ENCODE assay signal across 8 cellular contexts in the genomic region with DNA sequence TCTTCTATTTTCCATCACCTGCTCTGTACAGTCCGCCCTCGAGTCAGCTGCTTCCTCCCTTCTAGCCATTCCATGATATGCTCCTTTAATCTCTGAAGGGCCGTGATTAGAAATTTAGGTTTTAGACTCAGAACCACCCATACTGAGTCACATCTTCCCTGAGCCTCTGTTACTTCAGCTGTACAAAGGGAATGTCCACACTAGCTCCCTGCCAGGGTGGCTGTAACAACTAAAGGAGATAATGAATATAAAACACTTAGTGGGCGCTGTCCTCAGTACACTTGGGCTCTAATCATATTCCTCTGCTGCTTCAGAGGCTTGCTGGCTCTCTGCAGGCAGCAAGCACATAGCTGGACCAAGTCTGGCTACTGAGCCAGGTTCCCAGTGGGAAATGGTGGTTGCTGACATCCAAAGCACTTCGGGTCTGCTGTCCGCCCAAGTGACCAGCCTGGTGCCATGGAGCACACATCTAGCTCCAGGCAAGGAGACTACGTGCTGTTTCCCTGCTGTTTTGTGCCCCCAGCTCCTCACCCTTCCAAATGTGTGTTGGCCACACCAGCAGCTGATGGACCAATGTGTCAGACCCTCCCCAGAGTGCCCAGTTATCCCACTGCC. TPM values are rescaled to one million over a fixed set of nuclear protein-coding genes. Genes with fewer than 3 reads are reported as not detected.
DNase-seq lines count a peak whose midpoint lies in the region; ATAC-seq and TF ChIP-seq lines count a peak whose summit lies in the region.

No MANE protein-coding gene starts in this region.

- DNase-seq in osteoblast (ENCODE audit: insufficient read length, low spot score, missing footprints), result peak; percentile 90
- DNase-seq in NCI-H1092 (lab: John Stamatoyannopoulos, UW), result no peak
- DNase-seq in NCI-H1436 (lab: John Stamatoyannopoulos, UW), result no peak
- no peak for DNase-seq in NCI-H510A (lab: John Stamatoyannopoulos, UW)

- H3K9me3 ChIP-seq in OCI-LY3 (ENCODE audit: insufficient read depth, low read length) (no peaks in the 10 kb centered on the region), ectodermal cell (ENCODE audit: control insufficient read depth, low read length) (no peaks in the 10 kb centered on the region), osteoblast (ENCODE audit: low read depth, low read length) (no peaks in the 10 kb centered on the region)

- H3K9ac ChIP-seq in OCI-LY3 (ENCODE audit: low read length), result no peak overlapping the region

- H3K79me2 ChIP-seq in OCI-LY3 (ENCODE audit: low read length) (peaks cover 8% of the 10 kb centered on the region; the same call in 1 of the 2 replicates), osteoblast (ENCODE audit: insufficient read depth, low read length) (peaks cover 5% of the 10 kb centered on the region)

- H3K4me1 ChIP-seq in OCI-LY3 (ENCODE audit: low read length) (peaks cover 13% of the 10 kb centered on the region), ectodermal cell (ENCODE audit: control insufficient read depth, insufficient read depth, low read length) (peaks cover 7% of the 10 kb centered on the region), osteoblast (ENCODE audit: insufficient read depth, low read length) (peaks cover 21% of the 10 kb centered on the region)

- peak overlapping the region; percentile 73; the same call in 1 of the 2 replicates for H3K4me2 ChIP-seq in OCI-LY3 (ENCODE audit: low read length)
- peak overlapping the region; percentile 72 for H3K4me2 ChIP-seq in osteoblast (ENCODE audit: insufficient read depth, low read length)

- H2AFZ ChIP-seq in OCI-LY3 (ENCODE audit: low read depth, low read length) (peak overlapping the region; percentile 62; the same call in 1 of the 2 replicates), osteoblast (ENCODE audit: low read length) (peak overlapping the region; percentile 26)

- TF ChIP-seq CTCF in C4-2B (conservative IDR thresholded peaks at IDR 0.05), result no peak
- no peak for TF ChIP-seq CTCF in OCI-LY3 (IDR thresholded peaks at IDR 0.05; ENCODE audit: low read depth, low read length)
- TF ChIP-seq CTCF in osteoblast (IDR thresholded peaks at IDR 0.05; ENCODE audit: extremely low read depth, low read depth, low read length), result no peak

- WGBS in ectodermal cell, 2 experiments, result 92 to 93% methylated on average over 7 of the region's 7 CpGs

- H3K4me3 ChIP-seq in OCI-LY3 (ENCODE audit: low read length), result no peak overlapping the region
- H3K4me3 ChIP-seq in ectodermal cell (ENCODE audit: insufficient read depth, low read depth, low read length), result peak overlapping the region; percentile 74
- peak overlapping the region; percentile 81 for H3K4me3 ChIP-seq in osteoblast (ENCODE audit: insufficient read depth, low read length)

- no peaks in the 10 kb centered on the region for H3K36me3 ChIP-seq in OCI-LY3 (replicated peaks; ENCODE audit: low read depth, low read length)
- peaks cover 14% of the 10 kb centered on the region for H3K36me3 ChIP-seq in ectodermal cell (ENCODE audit: control insufficient read depth, insufficient read depth, low read length)
- H3K36me3 ChIP-seq in osteoblast (ENCODE audit: insufficient read depth, low read length), result peaks cover 8% of the 10 kb centered on the region

- no peak for ATAC-seq in HG02623 (IDR thresholded peaks at IDR 0.05; ENCODE audit: unreplicated experiment)

- H3K27me3 ChIP-seq in OCI-LY3 (ENCODE audit: low read depth, low read length) (no peaks in the 10 kb centered on the region), ectodermal cell (ENCODE audit: control insufficient read depth, insufficient read depth, low read length, poor library complexity, severe bottlenecking) (peaks cover 6% of the 10 kb centered on the region), osteoblast (ENCODE audit: insufficient read depth, low read length) (no peaks in the 10 kb centered on the region)

- H3K27ac ChIP-seq in C4-2B, result peak overlapping the region; percentile 86
- H3K27ac ChIP-seq in OCI-LY3 (ENCODE audit: low read length), result no peak overlapping the region
- H3K27ac ChIP-seq in ectodermal cell (ENCODE audit: insufficient read depth, low read depth, low read length, poor library complexity, severe bottlenecking), result peak overlapping the region; percentile 61
- H3K27ac ChIP-seq in osteoblast (ENCODE audit: low read depth, low read length), result peak overlapping the region; percentile 26

- H4K20me1 ChIP-seq in OCI-LY3 (ENCODE audit: insufficient read depth, low read length), result no peaks in the 10 kb centered on the region
- H4K20me1 ChIP-seq in osteoblast (ENCODE audit: insufficient read depth, low read length), result peaks cover 12% of the 10 kb centered on the region

RNA-seq across cellular contexts. Expression of gene CHST14, which starts 0.9 kb away (rescaled TPM):
- polyA plus RNA-seq in ectodermal cell (2013, experiment 1 of 4), result 26.7 TPM
- 26.7 TPM for polyA plus RNA-seq in ectodermal cell (2013, experiment 2 of 4)
- polyA plus RNA-seq in ectodermal cell (2013, experiment 3 of 4), result 25.7 TPM
- 28.0 TPM for polyA plus RNA-seq in ectodermal cell (2013, experiment 4 of 4)
- 13.4 and 13.6 TPM in 2 replicates for total RNA-seq in osteoblast

RNA-seq across cellular contexts. Expression of gene BAHD1, which starts 29.1 kb away (rescaled TPM):
- polyA plus RNA-seq in ectodermal cell (2013, experiment 1 of 4), result 25.6 TPM
- 21.7 TPM for polyA plus RNA-seq in ectodermal cell (2013, experiment 2 of 4)
- 19.2 TPM for polyA plus RNA-seq in ectodermal cell (2013, experiment 3 of 4)
- polyA plus RNA-seq in ectodermal cell (2013, experiment 4 of 4), result 22.3 TPM
- 10.0 and 10.5 TPM in 2 replicates for total RNA-seq in osteoblast
